In genomic region chr12:765861-766260, GRCh38 we compare ENCODE assay signal across 20 cellular contexts. TPM values are rescaled to one million over a fixed set of nuclear protein-coding genes. Genes with fewer than 3 reads are reported as not detected.
DNase-seq lines count a peak whose midpoint lies in the region; ATAC-seq lines count a peak whose summit lies in the region.
"Had no signal": no experiment of that assay in that cellular context is flagged by ENCODE, and none has a peak within 500 bp of the region (broad histone marks: within the 10 kb centered on the region; RNA-seq: fewer than 3 reads in every experiment).

No MANE protein-coding gene starts in this region.

- H3K4me3 Mint-ChIP-seq in T-helper 2 cell treated with Interferon-gamma antibody and Interleukin-4, amounts not matched to agents 5 μg/mL and 100 μg/mL, for 36 hours = peak overlapping the region; percentile 5
- no peak overlapping the region for H3K4me3 Mint-ChIP-seq in stimulated activated naive CD8-positive, alpha-beta T cell treated with anti-CD3 and anti-CD28 coated beads, Interleukin-15, Interleukin-2, amounts not matched to agents 100 ng/mL and 50 ng/mL, for 24 hours
- H3K4me3 Mint-ChIP-seq in activated naive CD8-positive, alpha-beta T cell treated with anti-CD3 and anti-CD28 coated beads for 36 hours = no peak overlapping the region
- no peak overlapping the region for H3K4me3 Mint-ChIP-seq in stimulated activated naive B cell treated with anti-CD40 and anti-IgM and Interleukin-4, amounts not matched to agents 10 μg/mL and 1 μg/mL and 100 μg/mL, for 72 hours

- DNase-seq in T-helper 2 cell treated with Interferon-gamma antibody and Interleukin-4, amounts not matched to agents 5 μg/mL and 100 μg/mL, for 36 hours (ENCODE audit: low spot score) = no peak
- DNase-seq in T-helper 2 cell (no peak), NCI-H1436 (lab: John Stamatoyannopoulos, UW) (no peak)
- no peak for DNase-seq in stimulated activated naive CD8-positive, alpha-beta T cell treated with anti-CD3 and anti-CD28 coated beads, Interleukin-15, Interleukin-2, amounts not matched to agents 100 U/mL and 50 U/mL, for 24 hours
- DNase-seq in activated naive CD8-positive, alpha-beta T cell treated with anti-CD3 and anti-CD28 coated beads for 36 hours = no peak
- no peak for DNase-seq in stimulated activated naive B cell treated with anti-CD40 and anti-IgM and Interleukin-4, amounts not matched to agents 10 μg/mL and 1 μg/mL and 100 μg/mL, for 72 hours
- no peak for DNase-seq in central memory CD4-positive, alpha-beta T cell
- DNase-seq: ACHN, EL, GF-D8, NCI-H1092, NCI-H1436 treated with DMSO at 0.1 percent for 48 hours, NCI-H2029, NCI-H2171, NCI-H446, NCI-H526 treated with DMSO at 0.1 percent for 48 hours, Right ventricle myocardium superior had no signal

- no peaks in the 10 kb centered on the region for H3K27me3 Mint-ChIP-seq in T-helper 2 cell treated with Interferon-gamma antibody and Interleukin-4, amounts not matched to agents 5 μg/mL and 100 μg/mL, for 36 hours (ENCODE audit: low read depth)
- no peaks in the 10 kb centered on the region for H3K27me3 Mint-ChIP-seq in stimulated activated naive CD8-positive, alpha-beta T cell treated with anti-CD3 and anti-CD28 coated beads, Interleukin-15, Interleukin-2, amounts not matched to agents 100 ng/mL and 50 ng/mL, for 24 hours
- H3K27me3 Mint-ChIP-seq in activated naive CD8-positive, alpha-beta T cell treated with anti-CD3 and anti-CD28 coated beads for 36 hours = no peaks in the 10 kb centered on the region
- H3K27me3 Mint-ChIP-seq in stimulated activated naive B cell treated with anti-CD40 and anti-IgM and Interleukin-4, amounts not matched to agents 10 μg/mL and 1 μg/mL and 100 μg/mL, for 72 hours = no peaks in the 10 kb centered on the region

- H3K9me3 Mint-ChIP-seq in T-helper 2 cell treated with Interferon-gamma antibody and Interleukin-4, amounts not matched to agents 5 μg/mL and 100 μg/mL, for 36 hours = no peaks in the 10 kb centered on the region
- no peaks in the 10 kb centered on the region for H3K9me3 Mint-ChIP-seq in stimulated activated naive CD8-positive, alpha-beta T cell treated with anti-CD3 and anti-CD28 coated beads, Interleukin-15, Interleukin-2, amounts not matched to agents 100 ng/mL and 50 ng/mL, for 24 hours
- peaks cover 1% of the 10 kb centered on the region for H3K9me3 Mint-ChIP-seq in activated naive CD8-positive, alpha-beta T cell treated with anti-CD3 and anti-CD28 coated beads for 36 hours
- H3K9me3 Mint-ChIP-seq in stimulated activated naive B cell treated with anti-CD40 and anti-IgM and Interleukin-4, amounts not matched to agents 10 μg/mL and 1 μg/mL and 100 μg/mL, for 72 hours = peaks cover 0 to 2% of the 10 kb centered on the region in 2 donors

- H3K36me3 Mint-ChIP-seq in T-helper 2 cell treated with Interferon-gamma antibody and Interleukin-4, amounts not matched to agents 5 μg/mL and 100 μg/mL, for 36 hours (ENCODE audit: low read depth) = peaks cover 23% of the 10 kb centered on the region
- peaks cover 23% of the 10 kb centered on the region for H3K36me3 Mint-ChIP-seq in stimulated activated naive CD8-positive, alpha-beta T cell treated with anti-CD3 and anti-CD28 coated beads, Interleukin-15, Interleukin-2, amounts not matched to agents 100 ng/mL and 50 ng/mL, for 24 hours (ENCODE audit: low read depth)
- H3K36me3 Mint-ChIP-seq in activated naive CD8-positive, alpha-beta T cell treated with anti-CD3 and anti-CD28 coated beads for 36 hours = peaks cover 34% of the 10 kb centered on the region
- H3K36me3 Mint-ChIP-seq in stimulated activated naive B cell treated with anti-CD40 and anti-IgM and Interleukin-4, amounts not matched to agents 10 μg/mL and 1 μg/mL and 100 μg/mL, for 72 hours = peaks cover 18 to 24% of the 10 kb centered on the region in 2 donors

- no peak for ATAC-seq in stimulated activated naive CD8-positive, alpha-beta T cell treated with anti-CD3 and anti-CD28 coated beads, Interleukin-15, Interleukin-2, amounts not matched to agents 100 U/mL and 50 U/mL, for 24 hours
- ATAC-seq in stimulated activated naive B cell treated with anti-CD40 and anti-IgM and Interleukin-4, amounts not matched to agents 10 μg/mL and 1 μg/mL and 100 μg/mL, for 72 hours (replicated peaks) = peak; percentile 90 to 94
- ATAC-seq: HCT116, HepG2 had no signal

- no peak overlapping the region for H3K27ac Mint-ChIP-seq in T-helper 2 cell treated with Interferon-gamma antibody and Interleukin-4, amounts not matched to agents 5 μg/mL and 100 μg/mL, for 36 hours
- peak overlapping the region; percentile 6 for H3K27ac Mint-ChIP-seq in stimulated activated naive CD8-positive, alpha-beta T cell treated with anti-CD3 and anti-CD28 coated beads, Interleukin-15, Interleukin-2, amounts not matched to agents 100 ng/mL and 50 ng/mL, for 24 hours
- H3K27ac Mint-ChIP-seq in activated naive CD8-positive, alpha-beta T cell treated with anti-CD3 and anti-CD28 coated beads for 36 hours = peak overlapping the region; percentile 21
- H3K27ac Mint-ChIP-seq in stimulated activated naive B cell treated with anti-CD40 and anti-IgM and Interleukin-4, amounts not matched to agents 10 μg/mL and 1 μg/mL and 100 μg/mL, for 72 hours = no peak overlapping the region

- peaks cover 29% of the 10 kb centered on the region for H3K4me1 Mint-ChIP-seq in T-helper 2 cell treated with Interferon-gamma antibody and Interleukin-4, amounts not matched to agents 5 μg/mL and 100 μg/mL, for 36 hours (ENCODE audit: low read depth)
- peaks cover 74% of the 10 kb centered on the region for H3K4me1 Mint-ChIP-seq in stimulated activated naive CD8-positive, alpha-beta T cell treated with anti-CD3 and anti-CD28 coated beads, Interleukin-15, Interleukin-2, amounts not matched to agents 100 ng/mL and 50 ng/mL, for 24 hours (ENCODE audit: low read depth)
- H3K4me1 Mint-ChIP-seq in activated naive CD8-positive, alpha-beta T cell treated with anti-CD3 and anti-CD28 coated beads for 36 hours = peaks cover 46% of the 10 kb centered on the region
- H3K4me1 Mint-ChIP-seq in stimulated activated naive B cell treated with anti-CD40 and anti-IgM and Interleukin-4, amounts not matched to agents 10 μg/mL and 1 μg/mL and 100 μg/mL, for 72 hours = peaks cover 30 to 83% of the 10 kb centered on the region in 2 donors

RNA-seq across cellular contexts. Expression of gene WNK1, which starts 13.5 kb away (rescaled TPM):
- 100 to 1,000 TPM; 117 to 118 TPM for total RNA-seq in activated naive CD8-positive, alpha-beta T cell treated with anti-CD3 and anti-CD28 coated beads for 36 hours

Comparison
In these comparisons a context has a peak if more than half of its experiments do, and no peak if none do; other contexts are left out.
1. H3K27ac Mint-ChIP-seq: peak in stimulated activated naive CD8-positive, alpha-beta T cell treated with anti-CD3 and anti-CD28 coated beads, Interleukin-15, Interleukin-2, amounts not matched to agents 100 ng/mL and 50 ng/mL, for 24 hours (single experiment) and activated naive CD8-positive, alpha-beta T cell treated with anti-CD3 and anti-CD28 coated beads for 36 hours (single experiment); none in T-helper 2 cell treated with Interferon-gamma antibody and Interleukin-4, amounts not matched to agents 5 μg/mL and 100 μg/mL, for 36 hours (single experiment) and stimulated activated naive B cell treated with anti-CD40 and anti-IgM and Interleukin-4, amounts not matched to agents 10 μg/mL and 1 μg/mL and 100 μg/mL, for 72 hours (single experiment).